Comparison of ENCODE assay signal across 1 cellular context in genomic region chr10:70328987-70329386, GRCh38.
TF ChIP-seq lines count a peak whose summit lies in the region.

No MANE protein-coding gene starts in this region.

TF ChIP-seq in IMR-90, 13 proteins besides CTCF, POLR2A, EP300 and RAD21 (continued from another document):
- no peak for TF ChIP-seq MAZ (IDR thresholded peaks at IDR 0.05; ENCODE audit: borderline replicate concordance, low read depth, low read length)
- no peak for TF ChIP-seq USF2 (IDR thresholded peaks at IDR 0.05; ENCODE audit: low read depth, low read length)
- TF ChIP-seq MAFK (IDR thresholded peaks at IDR 0.05; ENCODE audit: low read depth, low read length): no peak
- no peak for TF ChIP-seq SMC3 (IDR thresholded peaks at IDR 0.05; ENCODE audit: low read depth, low read length)
- no peak for TF ChIP-seq ELK1 (IDR thresholded peaks at IDR 0.05; ENCODE audit: borderline replicate concordance, low read depth, low read length)
- no peak for TF ChIP-seq RCOR1 (IDR thresholded peaks at IDR 0.05; ENCODE audit: insufficient replicate concordance, low read length)
- no peak for TF ChIP-seq NFE2L2 (IDR thresholded peaks at IDR 0.05; ENCODE audit: low read depth, low read length)
- no peak for TF ChIP-seq FOS (IDR thresholded peaks at IDR 0.05; ENCODE audit: low read depth, low read length)
